ENCODE assay signal across 8 cellular contexts in genomic region chr1:67307251-67308060, GRCh38. TPM values are rescaled to one million over a fixed set of nuclear protein-coding genes. Genes with fewer than 3 reads are reported as not detected.
DNase-seq lines count a peak whose midpoint lies in the region; ATAC-seq and TF ChIP-seq lines count a peak whose summit lies in the region.

IL12RB2 (plus strand) TSS chr1:67307873; CDS start chr1:67320369, 12,496 bp downstream.

- H3K27ac ChIP-seq in parathyroid adenoma = no peak within 1 kb of the TSS

- H3K79me2 ChIP-seq in parathyroid adenoma = no peaks in the 10 kb centered on the region

- H3K27me3 ChIP-seq in MG63 (no peaks in the 10 kb centered on the region), parathyroid adenoma (ENCODE audit: control insufficient read depth, insufficient read depth, low read length) (no peaks in the 10 kb centered on the region)

- POLR2A ChIA-PET in activated CD8-positive, alpha-beta memory T cell treated with anti-CD3 and anti-CD28 coated beads for 36 hours (lab: Charles Lee) = interaction anchor here (0.6 to 1.4 kb wide), 3 partner anchors 25 to 29 kb away, joined by 4 to 7 read pairs (median 7); no protein-coding TSS in a partner anchor

- H3K9ac ChIP-seq in parathyroid adenoma = no peak within 1 kb of the TSS

- H3K36me3 ChIP-seq in MG63 (no peaks in the 10 kb centered on the region), parathyroid adenoma (ENCODE audit: control insufficient read depth, insufficient read depth, low read length) (no peaks in the 10 kb centered on the region)

- peak within 1 kb of the TSS; percentile 74 for H3K4me2 ChIP-seq in parathyroid adenoma (ENCODE audit: low read length)

- DNase-seq in MG63 = no peak
- DNase-seq in LoVo (ENCODE audit: low spot score) = no peak
- no peak for DNase-seq in superior temporal gyrus (ENCODE audit: extremely low spot score)
- DNase-seq in epidermal melanocyte (ENCODE audit: insufficient read length, low spot score) = no peak

- no peaks in the 10 kb centered on the region for H3K4me1 ChIP-seq in parathyroid adenoma

- CTCF ChIA-PET in activated CD8-positive, alpha-beta memory T cell treated with anti-CD3 and anti-CD28 coated beads for 36 hours (lab: Charles Lee) = no interaction called here

- peak within 1 kb of the TSS; percentile 74 for H2AFZ ChIP-seq in parathyroid adenoma

- H3K9me3 ChIP-seq in MG63 = no peaks in the 10 kb centered on the region
- no peaks in the 10 kb centered on the region for H3K9me3 ChIP-seq in parathyroid adenoma (ENCODE audit: control insufficient read depth, low read length)

- peak within 1 kb of the TSS; percentile 32 for H3K4me3 ChIP-seq in MG63
- H3K4me3 ChIP-seq in parathyroid adenoma (ENCODE audit: low read depth, low read length) = peak within 1 kb of the TSS; percentile 53

- no peak for TF ChIP-seq CTCF in parathyroid adenoma (IDR thresholded peaks at IDR 0.05)

- ATAC-seq in GM19468 (IDR thresholded peaks at IDR 0.05; ENCODE audit: extremely low read depth, unreplicated experiment) (peak; percentile 17), esophagus mucosa (peak; percentile 65)

RNA-seq across cellular contexts. Expression of gene IL12RB2, which starts in this region (rescaled TPM):
- not detected in 2 replicates for total RNA-seq in MG63 (2014; rRNA removed; shearing (Covaris generic); ENCODE audit: low replicate concordance)
- 10 to 100 TPM; 48.3 to 49.9 TPM for total RNA-seq in activated CD8-positive, alpha-beta memory T cell treated with anti-CD3 and anti-CD28 coated beads for 36 hours
- total RNA-seq in esophagus mucosa = 1.3 TPM

Comparison
In these comparisons a context has a peak if more than half of its experiments do, and no peak if none do; other contexts are left out.
1. RNA of gene IL12RB2 (total RNA-seq): 48.3 to 49.9 TPM in activated CD8-positive, alpha-beta memory T cell treated with anti-CD3 and anti-CD28 coated beads for 36 hours; 1.3 TPM in esophagus mucosa (single experiment) and not detected in MG63; every median in the first group is over 10 times any median in the second.